In genomic region chr17:81503619-81504018, GRCh38 we compare ENCODE assay signal across 7 cellular contexts. TPM values are rescaled to one million over a fixed set of nuclear protein-coding genes. Genes with fewer than 3 reads are reported as not detected.
"Had no signal": no experiment of that assay in that cellular context is flagged by ENCODE, and none has a peak within 500 bp of the region (broad histone marks: within the 10 kb centered on the region; RNA-seq: fewer than 3 reads in every experiment).

No MANE protein-coding gene starts in this region.

- H3K9me3 ChIP-seq: HAP-1 had no signal

- ATAC-seq: HCT116, K562 had no signal

- DNase-seq: GM23248, GOT3, IMR-90 had no signal

RNA-seq across cellular contexts. Expression of gene FSCN2, which starts 24.6 kb away (rescaled TPM):
- total RNA-seq: H7, K562 had no signal
